Comparison of ENCODE assay signal across 25 cellular contexts in the genomic region with DNA sequence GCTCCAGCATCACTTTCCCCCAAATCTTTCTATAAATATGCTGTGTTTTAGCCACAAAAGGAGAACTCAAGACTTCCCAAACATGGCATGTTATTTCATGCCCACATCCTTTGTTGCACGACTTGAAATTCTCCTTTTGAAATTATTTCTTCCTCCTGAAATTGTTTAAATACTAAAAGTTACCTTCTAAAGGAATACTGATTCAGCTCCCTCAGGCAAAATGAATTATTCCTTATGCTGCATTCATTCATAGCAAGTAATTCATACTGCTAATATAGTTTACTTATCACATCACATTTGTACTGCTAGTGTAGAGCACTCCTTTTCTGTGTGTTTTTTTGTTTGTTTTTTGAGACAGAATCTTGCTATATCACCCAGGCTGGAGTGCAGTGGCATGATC. TPM values are rescaled to one million over a fixed set of nuclear protein-coding genes. Genes with fewer than 3 reads are reported as not detected.
DNase-seq lines count a peak whose midpoint lies in the region; ATAC-seq and TF ChIP-seq lines count a peak whose summit lies in the region.
"Had no signal": no experiment of that assay in that cellular context is flagged by ENCODE, and none has a peak within 500 bp of the region (broad histone marks: within the 10 kb centered on the region; RNA-seq: fewer than 3 reads in every experiment).

No MANE protein-coding gene starts in this region.

- H3K9me3 ChIP-seq in RWPE2 (ENCODE audit: severe bottlenecking): no peaks in the 10 kb centered on the region
- no peaks in the 10 kb centered on the region for H3K9me3 ChIP-seq in right lobe of liver
- H3K9me3 ChIP-seq in mucosa of descending colon: no peaks in the 10 kb centered on the region
- H3K9me3 ChIP-seq: HAP-1, SJSA1 had no signal

- DNase-seq in SIG-M5 treated with dmso at 0.1 percent for 504 hours (lab: John Stamatoyannopoulos, UW; ENCODE audit: unreplicated experiment) (peak; percentile 26), SIG-M5 (lab: John Stamatoyannopoulos, UW) (no peak), RWPE2 (ENCODE audit: low spot score) (no peak), epithelial cell of prostate (ENCODE audit: low read depth, low spot score) (no peak), right lobe of liver (no peak), mucosa of descending colon (no peak)
- DNase-seq in activated T-cell treated with anti-CD3 and anti-CD28 coated beads, Interleukin-2, amount 50 U/mL, for 4 hours: no peak
- DNase-seq: 8988T; C1 segment of cervical spinal cord; Calu3; CD8-positive, alpha-beta T cell; DMS153; GM23248; KG1; NCI-H1417; NCI-H1694 treated with DMSO at 0.1 percent for 48 hours; NCI-H2081 treated with DMSO at 0.1 percent for 48 hours; NCI-H446; NCI-H526 treated with DMSO at 0.1 percent for 48 hours; PC-9; SW 1271 had no signal

- intact Hi-C loops in right lobe of liver (cut with DNase I): no loop called here
- intact Hi-C loops in mucosa of descending colon (cut with DNase I, micrococcal nuclease): no loop called here

- H3K27me3 ChIP-seq in RWPE2 (ENCODE audit: insufficient read depth, poor library complexity, severe bottlenecking) (no peaks in the 10 kb centered on the region), right lobe of liver (no peaks in the 10 kb centered on the region)
- H3K27me3 ChIP-seq: SJSA1 had no signal

- 47% methylated on average over 1 of the region's 1 CpG for WGBS in right lobe of liver (ENCODE audit: insufficient coverage, low coverage, low lambda C conversion rate, missing lambda C conversion rate)

- no peak overlapping the region for H3K4me3 ChIP-seq in RWPE2 (ENCODE audit: severe bottlenecking)
- H3K4me3 ChIP-seq in right lobe of liver: no peak overlapping the region
- H3K4me3 ChIP-seq in mucosa of descending colon: no peak overlapping the region
- H3K4me3 ChIP-seq: GM23248, HAP-1, PC-9, SJSA1 had no signal

- H3K27ac ChIP-seq in RWPE2 (ENCODE audit: poor library complexity, severe bottlenecking) (peak overlapping the region; percentile 47), epithelial cell of prostate (peak overlapping the region; percentile 62), right lobe of liver (no peak overlapping the region)
- H3K27ac ChIP-seq: GM23248, PC-9, SJSA1 had no signal

- H3K4me3 Mint-ChIP-seq in activated T-cell treated with anti-CD3 and anti-CD28 coated beads, Interleukin-2, amount 50 U/mL, for 4 hours: no peak overlapping the region
- H3K4me3 Mint-ChIP-seq: CD8-positive, alpha-beta T cell had no signal

- TF ChIP-seq CTCF in RWPE2 (IDR thresholded peaks at IDR 0.05; ENCODE audit: poor library complexity, severe bottlenecking) (no peak), right lobe of liver (IDR thresholded peaks at IDR 0.05) (no peak), mucosa of descending colon (IDR thresholded peaks at IDR 0.05) (no peak)

- no peak for TF ChIP-seq POLR2A in right lobe of liver (IDR thresholded peaks at IDR 0.05)

- no peaks in the 10 kb centered on the region for H3K27me3 Mint-ChIP-seq in activated T-cell treated with anti-CD3 and anti-CD28 coated beads, Interleukin-2, amount 50 U/mL, for 4 hours (ENCODE audit: low read depth)

- H3K4me1 ChIP-seq in RWPE2 (ENCODE audit: insufficient read depth, poor library complexity, severe bottlenecking): peaks cover 16% of the 10 kb centered on the region
- H3K4me1 ChIP-seq in right lobe of liver: no peaks in the 10 kb centered on the region
- H3K4me1 ChIP-seq in mucosa of descending colon (ENCODE audit: low read depth): no peaks in the 10 kb centered on the region
- H3K4me1 ChIP-seq: SJSA1 had no signal

- ATAC-seq in RWPE2 (ENCODE audit: low read depth): peak; percentile 87
- no peak for ATAC-seq in activated T-cell treated with anti-CD3 and anti-CD28 coated beads, Interleukin-2, amount 50 U/mL, for 4 hours
- ATAC-seq in right lobe of liver: no peak
- no peak for ATAC-seq in mucosa of descending colon
- ATAC-seq: CD8-positive, alpha-beta T cell had no signal

- H3K4me1 Mint-ChIP-seq in activated T-cell treated with anti-CD3 and anti-CD28 coated beads, Interleukin-2, amount 50 U/mL, for 4 hours (ENCODE audit: low read depth): no peaks in the 10 kb centered on the region

- no peaks in the 10 kb centered on the region for H3K36me3 ChIP-seq in RWPE2 (ENCODE audit: low read depth)
- no peaks in the 10 kb centered on the region for H3K36me3 ChIP-seq in right lobe of liver
- no peaks in the 10 kb centered on the region for H3K36me3 ChIP-seq in mucosa of descending colon (ENCODE audit: low read depth)
- H3K36me3 ChIP-seq: HAP-1, SJSA1 had no signal

- no peaks in the 10 kb centered on the region for H3K9me3 Mint-ChIP-seq in activated T-cell treated with anti-CD3 and anti-CD28 coated beads, Interleukin-2, amount 50 U/mL, for 4 hours
- H3K9me3 Mint-ChIP-seq: CD8-positive, alpha-beta T cell had no signal

- no peaks in the 10 kb centered on the region for H3K36me3 Mint-ChIP-seq in activated T-cell treated with anti-CD3 and anti-CD28 coated beads, Interleukin-2, amount 50 U/mL, for 4 hours (ENCODE audit: insufficient read depth)
- H3K36me3 Mint-ChIP-seq: CD8-positive, alpha-beta T cell had no signal

RNA-seq across cellular contexts. Expression of a gene that starts 45.7 kb away (rescaled TPM):
- total RNA-seq in activated T-cell treated with anti-CD3 and anti-CD28 coated beads, Interleukin-2, amount 50 U/mL, for 4 hours: under 1 TPM in 2 of 3 donors, not detected in 1; 0.22 to 0.30 TPM
- 100 to 1,000 TPM; 105 to 899 (median 225) TPM for total RNA-seq in right lobe of liver
- total RNA-seq in mucosa of descending colon: under 1 TPM in 1 of 3 donors, not detected in 2; 0.60 TPM
- total RNA-seq: Calu3; CD8-positive, alpha-beta T cell; G401; GM23248; HT1080; PC-9; SJSA1 had no signal

Comparison
In these comparisons a context has a peak if more than half of its experiments do, and no peak if none do; other contexts are left out.
1. H3K27ac ChIP-seq: peak in RWPE2 (single experiment) and epithelial cell of prostate (single experiment); none in right lobe of liver (0 of 3).
2. RNA of a gene that starts 45.7 kb away (total RNA-seq): 105 to 899 TPM in right lobe of liver; 0.22 to 0.30 TPM in activated T-cell treated with anti-CD3 and anti-CD28 coated beads, Interleukin-2, amount 50 U/mL, for 4 hours and 0.60 TPM in mucosa of descending colon; every median in the first group is over 10 times any median in the second.